Comparison of ENCODE assay signal across 1 cellular context in genomic region chr11:78187366-78188011, GRCh38.
TF ChIP-seq lines count a peak whose summit lies in the region.

No MANE protein-coding gene starts in this region.

TF ChIP-seq in SK-N-SH, 30 proteins besides CTCF, POLR2A, EP300 and RAD21 (continued from another document):
- TF ChIP-seq PBX3 (IDR thresholded peaks at IDR 0.05) (no peak), FOXM1 (IDR thresholded peaks at IDR 0.05; ENCODE audit: low read depth) (no peak), NRF1 (IDR thresholded peaks at IDR 0.05; ENCODE audit: low read depth, low read length) (no peak), TCF12 (IDR thresholded peaks at IDR 0.05) (no peak), SMC3 (IDR thresholded peaks at IDR 0.05; ENCODE audit: low read depth, low read length) (no peak), USF2 (IDR thresholded peaks at IDR 0.05; ENCODE audit: borderline replicate concordance, low read depth, low read length) (no peak), MXI1 (IDR thresholded peaks at IDR 0.05; ENCODE audit: low read depth, low read length) (no peak)
- TF ChIP-seq, protein P1, sequence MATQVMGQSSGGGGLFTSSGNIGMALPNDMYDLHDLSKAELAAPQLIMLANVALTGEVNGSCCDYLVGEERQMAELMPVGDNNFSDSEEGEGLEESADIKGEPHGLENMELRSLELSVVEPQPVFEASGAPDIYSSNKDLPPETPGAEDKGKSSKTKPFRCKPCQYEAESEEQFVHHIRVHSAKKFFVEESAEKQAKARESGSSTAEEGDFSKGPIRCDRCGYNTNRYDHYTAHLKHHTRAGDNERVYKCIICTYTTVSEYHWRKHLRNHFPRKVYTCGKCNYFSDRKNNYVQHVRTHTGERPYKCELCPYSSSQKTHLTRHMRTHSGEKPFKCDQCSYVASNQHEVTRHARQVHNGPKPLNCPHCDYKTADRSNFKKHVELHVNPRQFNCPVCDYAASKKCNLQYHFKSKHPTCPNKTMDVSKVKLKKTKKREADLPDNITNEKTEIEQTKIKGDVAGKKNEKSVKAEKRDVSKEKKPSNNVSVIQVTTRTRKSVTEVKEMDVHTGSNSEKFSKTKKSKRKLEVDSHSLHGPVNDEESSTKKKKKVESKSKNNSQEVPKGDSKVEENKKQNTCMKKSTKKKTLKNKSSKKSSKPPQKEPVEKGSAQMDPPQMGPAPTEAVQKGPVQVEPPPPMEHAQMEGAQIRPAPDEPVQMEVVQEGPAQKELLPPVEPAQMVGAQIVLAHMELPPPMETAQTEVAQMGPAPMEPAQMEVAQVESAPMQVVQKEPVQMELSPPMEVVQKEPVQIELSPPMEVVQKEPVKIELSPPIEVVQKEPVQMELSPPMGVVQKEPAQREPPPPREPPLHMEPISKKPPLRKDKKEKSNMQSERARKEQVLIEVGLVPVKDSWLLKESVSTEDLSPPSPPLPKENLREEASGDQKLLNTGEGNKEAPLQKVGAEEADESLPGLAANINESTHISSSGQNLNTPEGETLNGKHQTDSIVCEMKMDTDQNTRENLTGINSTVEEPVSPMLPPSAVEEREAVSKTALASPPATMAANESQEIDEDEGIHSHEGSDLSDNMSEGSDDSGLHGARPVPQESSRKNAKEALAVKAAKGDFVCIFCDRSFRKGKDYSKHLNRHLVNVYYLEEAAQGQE (IDR thresholded peaks at IDR 0.05; ENCODE audit: low read depth, low read length), result no peak
TF ChIP-seq in SK-N-SH: peak in this region for 0.
